ENCODE assay signal across 9 cellular contexts in genomic region chr7:90152642-90153253, GRCh38. TPM values are rescaled to one million over a fixed set of nuclear protein-coding genes. Genes with fewer than 3 reads are reported as not detected.
A peak's percentile ranks its signal among the peaks of the same experiment; 100 is the strongest.
DNase-seq lines count a peak whose midpoint lies in the region; ATAC-seq and TF ChIP-seq lines count a peak whose summit lies in the region.
"Not testable (repeated sequence)": the region's sequence is repeated elsewhere in the genome, so short reads cannot be mapped to it uniquely, and the experiment has no call there.
"Had no signal": no experiment of that assay in that cellular context is flagged by ENCODE, and none has a peak within 500 bp of the region (broad histone marks: within the 10 kb centered on the region; RNA-seq: fewer than 3 reads in every experiment).

No MANE protein-coding gene starts in this region.

- not testable (repeated sequence) for H3K9me3 Mint-ChIP-seq in naive B cell

- POLR2A ChIA-PET in OCI-LY7 (lab: Charles Lee): interaction anchor here (0.6 to 0.7 kb wide), 2 partner anchors 36 to 1677 kb away, joined by 3 to 6 read pairs; no protein-coding TSS in a partner anchor

- H3K4me3 ChIP-seq in H7 (ENCODE audit: insufficient read depth, low read depth, low read length); OCI-LY7 (ENCODE audit: low read depth, low read length, poor library complexity, severe bottlenecking); upper lobe of left lung: not testable (repeated sequence)

- H3K36me3 ChIP-seq in H7 (replicated peaks; ENCODE audit: control insufficient read depth, insufficient read depth, low read length); OCI-LY7 (ENCODE audit: insufficient read depth, low read length); upper lobe of left lung: not testable (repeated sequence)

- DNase-seq in DMS 273 (lab: John Stamatoyannopoulos, UW; ENCODE audit: unreplicated experiment): peak; percentile 80
- peak; percentile 17 for DNase-seq in H7
- DNase-seq in NCI-H1105 (lab: John Stamatoyannopoulos, UW): peak; percentile 35
- DNase-seq in OCI-LY7 (ENCODE audit: low spot score): peak; percentile 36
- peak; percentile 67 for DNase-seq in astrocyte of the hippocampus (ENCODE audit: low read depth, low spot score)
- DNase-seq in foreskin keratinocyte: peak; percentile 26 to 71
- peak; percentile 8 for DNase-seq in naive B cell
- DNase-seq in upper lobe of left lung: not testable (repeated sequence)

- TF ChIP-seq CTCF in OCI-LY7 (conservative IDR thresholded peaks at IDR 0.05; ENCODE audit: low read length) (peak; percentile 78), foreskin keratinocyte (conservative IDR thresholded peaks at IDR 0.05) (peak; percentile 89), upper lobe of left lung (IDR thresholded peaks at IDR 0.05) (peak; percentile 22 to 60 (median 48))

- H3K4me1 ChIP-seq in OCI-LY7 (ENCODE audit: insufficient read depth, low read length, poor library complexity, severe bottlenecking); upper lobe of left lung: not testable (repeated sequence)
- peaks cover 11% of the 10 kb centered on the region for H3K4me1 ChIP-seq in foreskin keratinocyte

- H4K20me1 ChIP-seq in OCI-LY7 (ENCODE audit: insufficient read depth, low read length): not testable (repeated sequence)

- intact Hi-C loops in OCI-LY7 (cut with micrococcal nuclease; ENCODE audit: unreplicated experiment): not testable (repeated sequence)

- H3K27me3 Mint-ChIP-seq in naive B cell: peaks cover 20 to 32% (median 31%) of the 10 kb centered on the region in 3 donors

- not testable (repeated sequence) for H3K9me2 ChIP-seq in OCI-LY7 (ENCODE audit: insufficient read depth, low read length)

- not testable (repeated sequence) for TF ChIP-seq POLR2A in upper lobe of left lung (IDR thresholded peaks at IDR 0.05)

- H3K36me3 Mint-ChIP-seq in naive B cell: not testable (repeated sequence)

- H3K4me2 ChIP-seq in OCI-LY7 (ENCODE audit: low read length): not testable (repeated sequence)

- H3K27me3 ChIP-seq in H7 (ENCODE audit: control insufficient read depth, insufficient read depth, low read length); foreskin keratinocyte; upper lobe of left lung: not testable (repeated sequence)

- not testable (repeated sequence) for H3K27ac Mint-ChIP-seq in naive B cell

- H3K9me3 ChIP-seq in OCI-LY7 (ENCODE audit: low read length); upper lobe of left lung: not testable (repeated sequence)

- H3K4me1 Mint-ChIP-seq in naive B cell: not testable (repeated sequence)

- TF ChIP-seq EP300 in upper lobe of left lung (IDR thresholded peaks at IDR 0.05): not testable (repeated sequence)

- CTCF ChIA-PET in OCI-LY7 (lab: Charles Lee; ENCODE audit: unreplicated experiment): not testable (repeated sequence)

- BruUV-seq in OCI-LY7 (replicated peaks; lab: Mats Ljungman, UMichigan): not testable (repeated sequence)

- H2AFZ ChIP-seq in OCI-LY7 (ENCODE audit: low read length): not testable (repeated sequence)

- not testable (repeated sequence) for H3K79me2 ChIP-seq in OCI-LY7 (ENCODE audit: insufficient read depth, low read depth, low read length)

- peak overlapping the region in 1 of 8 donors; percentile 39 for H3K4me3 Mint-ChIP-seq in naive B cell

- not testable (repeated sequence) for H3K27ac ChIP-seq in OCI-LY7 (ENCODE audit: low read depth, low read length, poor library complexity, severe bottlenecking); foreskin keratinocyte; upper lobe of left lung

- ATAC-seq in foreskin keratinocyte (peak; percentile 55), upper lobe of left lung (ENCODE audit: low FRiP score in 2 of 2) (peak in 1 of 2 donors; percentile 42)
- not testable (repeated sequence) for ATAC-seq in naive B cell (ENCODE audit: low read depth in 2 of 2)

- WGBS in upper lobe of left lung, 2 donors: 37 to 41% methylated on average over 9 of the region's 9 CpGs

RNA-seq across cellular contexts. Expression of gene STEAP1, which starts 1.5 kb away (rescaled TPM):
- 1.9 and 3.3 TPM in 2 replicates for total RNA-seq in H7 (2014; rRNA removed; shearing (Covaris generic))
- not detected in 2 replicates for total RNA-seq in OCI-LY7 (2014; rRNA removed; shearing (Covaris generic))
- total RNA-seq in OCI-LY7 (2022) (not detected in 2 replicates), foreskin keratinocyte (18.6 and 23.4 TPM in 2 replicates), upper lobe of left lung (10 to 100 TPM in 2 of 6 donors, 1 to 10 TPM in 4; 1.4 to 15.3 (median 4.8) TPM)
- polyA plus RNA-seq in foreskin keratinocyte (18.1 and 21.2 TPM in 2 replicates), naive B cell (ENCODE audit: low read depth in 6 of 6) (under 1 TPM in 1 of 6 donors, not detected in 5; 0.83 TPM)

RNA-seq across cellular contexts. Expression of gene STEAP2, which starts 58.8 kb away (rescaled TPM):
- total RNA-seq in H7 (2014; rRNA removed; shearing (Covaris generic)): 8.8 and 15.1 TPM in 2 replicates
- total RNA-seq in OCI-LY7 (2014; rRNA removed; shearing (Covaris generic)): not detected in 2 replicates
- total RNA-seq in OCI-LY7 (2022): not detected in 2 replicates
- total RNA-seq in foreskin keratinocyte: 5.1 and 6.1 TPM in 2 replicates
- 1.8 and 1.9 TPM in 2 replicates for polyA plus RNA-seq in foreskin keratinocyte
- not detected for polyA plus RNA-seq in naive B cell (ENCODE audit: low read depth in 6 of 6)
- total RNA-seq in upper lobe of left lung: 10 to 100 TPM in 2 of 6 donors, 1 to 10 TPM in 4; 2.6 to 18.7 (median 8.1) TPM
- total RNA-seq: activated naive CD4-positive, alpha-beta T cell treated with anti-CD3 and anti-CD28 coated beads, Interleukin-2, amount 50 U/mL, for 72 hours had no signal
